Comparison of ENCODE assay signal across 18 cellular contexts in the genomic region with DNA sequence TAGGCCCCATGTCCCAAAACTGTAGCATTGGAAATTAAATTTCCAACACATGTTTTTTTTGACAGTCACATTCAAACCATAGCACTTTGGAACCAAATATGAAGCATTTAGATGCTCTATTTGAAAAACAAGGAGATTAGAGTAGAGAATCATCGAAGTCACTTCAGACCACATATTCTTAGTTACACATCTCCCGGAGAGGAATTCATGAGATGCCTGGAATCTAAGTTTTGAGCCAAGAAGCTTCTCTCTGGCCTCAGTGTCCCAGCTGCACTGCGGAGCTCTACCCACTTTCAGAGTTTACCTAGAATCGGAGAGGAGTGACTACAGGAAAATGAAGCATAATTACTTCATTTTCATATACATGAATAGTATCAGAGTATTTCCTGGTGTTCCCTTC.
"Had no signal": no experiment of that assay in that cellular context is flagged by ENCODE, and none has a peak within 500 bp of the region (broad histone marks: within the 10 kb centered on the region; RNA-seq: fewer than 3 reads in every experiment).

No MANE protein-coding gene starts in this region.

- DNase-seq: activated CD4-positive, alpha-beta memory T cell treated with anti-CD3 and anti-CD28 coated beads for 36 hours; activated CD4-positive, CD25-positive, alpha-beta regulatory T cell treated with anti-CD3 and anti-CD28 coated beads, Interleukin-2, amount 50 U/mL, for 72 hours; activated effector memory CD4-positive, alpha-beta T cell treated with anti-CD3 and anti-CD28 coated beads, Interleukin-2, amount 50 U/mL, for 16 hours; activated T-cell treated with anti-CD3 and anti-CD28 coated beads, Interleukin-2, amount 50 U/mL, for 4 hours; anterior cingulate cortex; erythroblast; hypothalamus; natural killer cell; occipital lobe; psoas muscle; stimulated activated CD4-positive, alpha-beta T cell treated with anti-CD3 and anti-CD28 coated beads, Interleukin-12 subunit alpha, Interleukin-12 subunit beta, amount 100 ng/mL, for 4 hours; stimulated activated naive CD4-positive, alpha-beta T cell; substantia nigra; transverse colon had no signal

- H3K36me3 Mint-ChIP-seq: activated CD4-positive, alpha-beta memory T cell treated with anti-CD3 and anti-CD28 coated beads for 36 hours; natural killer cell had no signal

- H3K4me1 Mint-ChIP-seq: natural killer cell had no signal

- H3K27ac Mint-ChIP-seq: activated CD4-positive, alpha-beta memory T cell treated with anti-CD3 and anti-CD28 coated beads for 36 hours; activated naive CD4-positive, alpha-beta T cell treated with anti-CD3 and anti-CD28 coated beads, Interleukin-2, amount 50 U/mL, for 72 hours; dendritic cell treated with granulocyte-macrophage colony-stimulating factor and Interleukin-4, amounts not matched to agents 40 ng/mL and 50 ng/mL, for 4 days; natural killer cell; T-helper 2 cell treated with Interferon-gamma antibody and Interleukin-4, amounts not matched to agents 5 μg/mL and 100 μg/mL, for 36 hours had no signal

- H3K4me3 ChIP-seq: lung, psoas muscle, transverse colon had no signal

- H3K9me3 Mint-ChIP-seq: activated CD4-positive, alpha-beta memory T cell treated with anti-CD3 and anti-CD28 coated beads for 36 hours; activated T-cell treated with anti-CD3 and anti-CD28 coated beads, Interleukin-2, amount 50 U/mL, for 4 hours; dendritic cell treated with granulocyte-macrophage colony-stimulating factor and Interleukin-4, amounts not matched to agents 40 ng/mL and 50 ng/mL, for 4 days; natural killer cell; T-helper 2 cell treated with Interferon-gamma antibody and Interleukin-4, amounts not matched to agents 5 μg/mL and 100 μg/mL, for 36 hours had no signal

- H3K9me3 ChIP-seq: psoas muscle, transverse colon had no signal

- H3K27me3 ChIP-seq: transverse colon had no signal

- H3K4me3 Mint-ChIP-seq: activated CD4-positive, alpha-beta memory T cell treated with anti-CD3 and anti-CD28 coated beads for 36 hours; activated T-cell treated with anti-CD3 and anti-CD28 coated beads, Interleukin-2, amount 50 U/mL, for 4 hours; dendritic cell treated with granulocyte-macrophage colony-stimulating factor and Interleukin-4, amounts not matched to agents 40 ng/mL and 50 ng/mL, for 4 days; natural killer cell; T-helper 2 cell treated with Interferon-gamma antibody and Interleukin-4, amounts not matched to agents 5 μg/mL and 100 μg/mL, for 36 hours had no signal

- H3K27me3 Mint-ChIP-seq: activated CD4-positive, alpha-beta memory T cell treated with anti-CD3 and anti-CD28 coated beads for 36 hours had no signal

- H3K36me3 ChIP-seq: transverse colon had no signal

- H3K27ac ChIP-seq: psoas muscle had no signal
